10 cellular contexts compared by ENCODE assay signal in genomic region chr3:124774305-124774673, GRCh38. TPM values are rescaled to one million over a fixed set of nuclear protein-coding genes. Genes with fewer than 3 reads are reported as not detected.
A peak's percentile ranks its signal among the peaks of the same experiment; 100 is the strongest.
DNase-seq lines count a peak whose midpoint lies in the region; ATAC-seq, FAIRE-seq and TF ChIP-seq lines count a peak whose summit lies in the region.
"Had no signal": no experiment of that assay in that cellular context is flagged by ENCODE, and none has a peak within 500 bp of the region (broad histone marks: within the 10 kb centered on the region; RNA-seq: fewer than 3 reads in every experiment).

No MANE protein-coding gene starts in this region.

- 51 to 53% methylated on average over 5 of the region's 5 CpGs for WGBS in mesodermal cell (ENCODE audit: insufficient coverage in 2 of 2), 2 experiments

- H3K27me3 Mint-ChIP-seq in CD4-positive, alpha-beta memory T cell, result peaks cover 6 to 18% of the 10 kb centered on the region in 2 donors

- H3K9ac ChIP-seq in endothelial cell of umbilical vein (replicated peaks; ENCODE audit: extremely low read depth, insufficient read depth, low read length), result peak overlapping the region; percentile 6

- H3K4me1 ChIP-seq in endothelial cell of umbilical vein (ENCODE audit: control insufficient read depth, extremely low read depth, insufficient read depth, low read length) (peaks cover 63% of the 10 kb centered on the region), mesodermal cell (ENCODE audit: control insufficient read depth, insufficient read depth, low read length, poor library complexity, severe bottlenecking) (peaks cover 49% of the 10 kb centered on the region)
- no peaks in the 10 kb centered on the region for H3K4me1 ChIP-seq in CD4-positive, alpha-beta memory T cell (ENCODE audit: insufficient read depth, low read length)

- no peak overlapping the region for H2AFZ ChIP-seq in endothelial cell of umbilical vein (ENCODE audit: low read depth, low read length)

- no peaks in the 10 kb centered on the region for H3K27me3 ChIP-seq in endothelial cell of umbilical vein (ENCODE audit: control insufficient read depth in 2 of 2, insufficient read depth in 2 of 2, low read length in 2 of 2)
- H3K27me3 ChIP-seq in CD4-positive, alpha-beta memory T cell (ENCODE audit: insufficient read depth, low read length), result peaks cover 4% of the 10 kb centered on the region

- ATAC-seq in Right ventricle myocardium inferior (peak; percentile 51), HG03159 (IDR thresholded peaks at IDR 0.05; ENCODE audit: unreplicated experiment) (no peak)

- dilution Hi-C loops in endothelial cell of umbilical vein (cut with MboI; ENCODE audit: extremely low pct_ligation_motif_present, low sequenced_read_pairs), result loop anchor here (25.0 kb wide), 1 partner anchor 113 kb away; the partner anchor contains the start of gene ITGB5

- POLR2A ChIA-PET in endothelial cell of umbilical vein (lab: Charles Lee), result no interaction called here
- POLR2A ChIA-PET in CD4-positive, alpha-beta memory T cell (lab: Charles Lee; ENCODE audit: partially characterized antibody), result no interaction called here

- no peak for TF ChIP-seq POLR2A in endothelial cell of umbilical vein (IDR thresholded peaks at IDR 0.05; ENCODE audit: low read depth, low read length)

- no peaks in the 10 kb centered on the region for H3K9me1 ChIP-seq in endothelial cell of umbilical vein (replicated peaks; ENCODE audit: control insufficient read depth, extremely low read depth, insufficient read depth, low read length)

- H3K4me3 Mint-ChIP-seq in CD4-positive, alpha-beta memory T cell, result no peak overlapping the region
- H3K4me3 Mint-ChIP-seq: immature natural killer cell had no signal

- BruUV-seq in endothelial cell of umbilical vein (replicated peaks; lab: Mats Ljungman, UMichigan), result no TSS peak

- H3K9me3 ChIP-seq in endothelial cell of umbilical vein (replicated peaks; ENCODE audit: control insufficient read depth, insufficient read depth, low read length) (no peaks in the 10 kb centered on the region), mesodermal cell (ENCODE audit: control insufficient read depth, low read length) (no peaks in the 10 kb centered on the region)
- H3K9me3 ChIP-seq in CD4-positive, alpha-beta memory T cell (ENCODE audit: control insufficient read depth in 1 of 2, low read length in 2 of 2), result no peaks in the 10 kb centered on the region

- H3K4me3 ChIP-seq in endothelial cell of umbilical vein (replicated peaks in 1 of 3; ENCODE audit: insufficient read depth in 1 of 3, low read depth in 1 of 3, low read length in 3 of 3), result no peak overlapping the region
- no peak overlapping the region for H3K4me3 ChIP-seq in mesodermal cell (ENCODE audit: extremely low read depth, insufficient read depth, low read length, poor library complexity, severe bottlenecking)
- no peak overlapping the region for H3K4me3 ChIP-seq in CD4-positive, alpha-beta memory T cell (ENCODE audit: low read length in 2 of 2)

- intact Hi-C loops in Right ventricle myocardium inferior (cut with DNase I) (loop anchor here (5.0 kb wide), 1 partner anchor 38 kb away; no protein-coding TSS in a partner anchor), cardiac septum (cut with DNase I) (loop anchor here (5.0 kb wide), 2 partner anchors 38 to 113 kb away; partner anchors contain the start of gene ITGB5), endothelial cell of umbilical vein (cut with micrococcal nuclease) (loop anchor here (10.0 kb wide), 1 partner anchor 281 kb away; the partner anchor contains the start of gene HEG1)
- intact Hi-C loops in CD4-positive, alpha-beta memory T cell (cut with micrococcal nuclease), result no loop called here

- no peaks in the 10 kb centered on the region for H4K20me1 ChIP-seq in endothelial cell of umbilical vein (replicated peaks; ENCODE audit: control insufficient read depth, extremely low read depth, insufficient read depth, low read length)

- no peaks in the 10 kb centered on the region for H3K36me3 Mint-ChIP-seq in CD4-positive, alpha-beta memory T cell

- H3K4me1 Mint-ChIP-seq in CD4-positive, alpha-beta memory T cell, result no peaks in the 10 kb centered on the region

- peak overlapping the region; percentile 18 for H3K4me2 ChIP-seq in endothelial cell of umbilical vein (ENCODE audit: insufficient read depth, low read length)

- H3K27ac ChIP-seq in endothelial cell of umbilical vein (ENCODE audit: insufficient read depth, low read depth, low read length) (peak overlapping the region; percentile 70), mesodermal cell (ENCODE audit: low read depth, low read length, severe bottlenecking) (peak overlapping the region; percentile 91)
- H3K27ac ChIP-seq in CD4-positive, alpha-beta memory T cell (ENCODE audit: low read depth, low read length), result no peak overlapping the region

- no peaks in the 10 kb centered on the region for H3K36me3 ChIP-seq in endothelial cell of umbilical vein (ENCODE audit: control insufficient read depth in 2 of 2, extremely low read depth in 1 of 2, insufficient read depth in 2 of 2, low read length in 2 of 2)
- peaks cover 19% of the 10 kb centered on the region for H3K36me3 ChIP-seq in mesodermal cell (ENCODE audit: control insufficient read depth, insufficient read depth, low read length)
- H3K36me3 ChIP-seq in CD4-positive, alpha-beta memory T cell (ENCODE audit: insufficient read depth, low read length), result no peaks in the 10 kb centered on the region

- no peak for DNase-seq in Right ventricle myocardium inferior (ENCODE audit: missing footprints)
- no peak for DNase-seq in cardiac septum (ENCODE audit: low spot score)
- DNase-seq in endothelial cell of umbilical vein (ENCODE audit: low read depth, low spot score), result peak; percentile 64
- DNase-seq in CD4-positive, alpha-beta memory T cell, result no peak
- DNase-seq in germinal center (ENCODE audit: low spot score), result no peak
- DNase-seq in central memory CD4-positive, alpha-beta T cell, result no peak
- DNase-seq: immature natural killer cell, SHP77 had no signal

- TF ChIP-seq CTCF in endothelial cell of umbilical vein (IDR thresholded peaks at IDR 0.05; ENCODE audit: extremely low read depth in 1 of 2, insufficient read depth in 1 of 2, low read depth in 1 of 2, low read length in 2 of 2), result no peak

- no peaks in the 10 kb centered on the region for H3K79me2 ChIP-seq in endothelial cell of umbilical vein (ENCODE audit: control insufficient read depth, insufficient read depth, low read length)

- H3K27ac Mint-ChIP-seq in CD4-positive, alpha-beta memory T cell, result no peak overlapping the region

- peak; percentile 96 for FAIRE-seq in endothelial cell of umbilical vein (lab: Jason Lieb, UNC)

- CTCF ChIA-PET in endothelial cell of umbilical vein (lab: Charles Lee), result interaction anchor here (0.6 to 1.8 kb wide), 6 partner anchors 13 to 760 kb away, joined by 3 to 19 read pairs (median 4); no protein-coding TSS in a partner anchor
- CTCF ChIA-PET in CD4-positive, alpha-beta memory T cell (lab: Charles Lee; ENCODE audit: partially characterized antibody), result interaction anchor here (1.1 kb wide), 1 partner anchor 12 kb away, joined by 3 read pairs; no protein-coding TSS in a partner anchor

- peaks cover 0 to 2% (median 0%) of the 10 kb centered on the region in 8 donors for H3K9me3 Mint-ChIP-seq in CD4-positive, alpha-beta memory T cell
- H3K9me3 Mint-ChIP-seq: immature natural killer cell had no signal

TF ChIP-seq in endothelial cell of umbilical vein, 7 proteins besides CTCF, POLR2A, EP300 and RAD21:
- no peak for TF ChIP-seq JUN (IDR thresholded peaks at IDR 0.05; ENCODE audit: borderline replicate concordance, insufficient read depth, insufficient read length, low read depth)
- peak; percentile 71 for TF ChIP-seq POLR2AphosphoS5 (IDR thresholded peaks at IDR 0.05; ENCODE audit: insufficient read depth, low read depth, low read length)
- TF ChIP-seq GATA2 (IDR thresholded peaks at IDR 0.05; ENCODE audit: insufficient read depth, insufficient read length, low read depth, low read length), result peak; percentile 51

RNA-seq across cellular contexts. Expression of gene UMPS, which starts 44.0 kb away (rescaled TPM):
- 9.4 TPM for total RNA-seq in Right ventricle myocardium inferior
- total RNA-seq in cardiac septum, result 13.5 TPM
- total RNA-seq in endothelial cell of umbilical vein, result 41.9 and 50.2 TPM in 2 replicates
- polyA plus RNA-seq in endothelial cell of umbilical vein, result 21.5 and 38.6 TPM in 2 replicates
- polyA plus RNA-seq in endothelial cell of umbilical vein (2011; cell fraction: cytosol; rRNA removed), result 32.4 and 35.7 TPM in 2 replicates
- 19.1 and 27.0 TPM in 2 replicates for polyA plus RNA-seq in endothelial cell of umbilical vein (2011; cell fraction: nucleus; rRNA removed)
- polyA plus RNA-seq in endothelial cell of umbilical vein (2012), result 29.0 and 36.5 TPM in 2 replicates
- 21.2 and 22.3 TPM in 2 replicates for polyA minus RNA-seq in endothelial cell of umbilical vein
- polyA minus RNA-seq in endothelial cell of umbilical vein (2011; cell fraction: cytosol; rRNA and poly(A)+ RNA removed), result 118 TPM
- 6.8 and 10.1 TPM in 2 replicates for polyA minus RNA-seq in endothelial cell of umbilical vein (2011; cell fraction: nucleus; rRNA and poly(A)+ RNA removed)
- 26.2 TPM for polyA plus RNA-seq in mesodermal cell (2013, experiment 1 of 2)
- polyA plus RNA-seq in mesodermal cell (2013, experiment 2 of 2), result 21.8 TPM
- total RNA-seq in CD4-positive, alpha-beta memory T cell, result 10 to 100 TPM; 25.5 to 31.5 TPM
- 10 to 100 TPM; 18.4 to 33.2 TPM for polyA plus RNA-seq in CD4-positive, alpha-beta memory T cell
